Comparison of ENCODE assay signal across 1 cellular context in the genomic region with DNA sequence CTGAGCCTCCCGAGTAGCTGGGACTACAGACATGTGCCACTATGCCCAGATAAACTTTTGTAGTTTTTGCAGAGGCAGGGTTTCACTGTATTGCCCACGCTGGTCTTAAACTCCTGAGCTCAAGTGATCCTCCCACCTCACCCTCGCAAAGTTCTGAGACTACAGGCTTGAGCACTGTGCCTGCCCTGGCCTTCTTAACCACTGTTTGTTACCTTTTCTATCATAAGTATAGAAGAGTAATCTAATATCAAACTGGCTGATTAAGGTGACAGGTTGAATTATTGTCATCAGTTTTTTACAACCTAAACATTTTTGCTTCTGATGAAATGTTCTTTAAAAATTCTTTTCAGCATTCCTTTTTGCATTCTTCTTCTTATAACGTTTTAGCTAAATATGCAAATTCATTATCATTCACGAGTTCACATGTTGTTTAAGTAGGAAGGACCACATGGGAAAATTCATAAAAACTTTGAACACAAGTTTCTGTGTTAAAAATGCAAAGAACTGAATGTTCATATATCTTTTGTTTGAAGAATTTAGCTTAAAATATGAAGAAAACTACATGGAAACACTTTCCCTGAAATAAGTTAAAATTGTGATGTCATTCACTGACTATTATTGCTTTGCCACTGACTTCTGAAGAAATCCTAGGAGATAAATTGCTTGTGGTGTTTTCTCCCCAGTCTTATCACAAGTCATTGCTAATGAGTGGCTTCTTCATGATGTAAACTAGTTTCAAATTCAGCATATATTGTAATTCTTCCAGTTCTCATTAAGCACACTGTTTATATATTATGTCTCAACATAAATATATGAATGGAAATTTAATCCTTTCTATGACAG.
TF ChIP-seq lines count a peak whose summit lies in the region.

No MANE protein-coding gene starts in this region.

TF ChIP-seq in K562, 482 proteins besides CTCF, POLR2A, EP300 and RAD21 (continued from another document):
- TF ChIP-seq, protein P1, sequence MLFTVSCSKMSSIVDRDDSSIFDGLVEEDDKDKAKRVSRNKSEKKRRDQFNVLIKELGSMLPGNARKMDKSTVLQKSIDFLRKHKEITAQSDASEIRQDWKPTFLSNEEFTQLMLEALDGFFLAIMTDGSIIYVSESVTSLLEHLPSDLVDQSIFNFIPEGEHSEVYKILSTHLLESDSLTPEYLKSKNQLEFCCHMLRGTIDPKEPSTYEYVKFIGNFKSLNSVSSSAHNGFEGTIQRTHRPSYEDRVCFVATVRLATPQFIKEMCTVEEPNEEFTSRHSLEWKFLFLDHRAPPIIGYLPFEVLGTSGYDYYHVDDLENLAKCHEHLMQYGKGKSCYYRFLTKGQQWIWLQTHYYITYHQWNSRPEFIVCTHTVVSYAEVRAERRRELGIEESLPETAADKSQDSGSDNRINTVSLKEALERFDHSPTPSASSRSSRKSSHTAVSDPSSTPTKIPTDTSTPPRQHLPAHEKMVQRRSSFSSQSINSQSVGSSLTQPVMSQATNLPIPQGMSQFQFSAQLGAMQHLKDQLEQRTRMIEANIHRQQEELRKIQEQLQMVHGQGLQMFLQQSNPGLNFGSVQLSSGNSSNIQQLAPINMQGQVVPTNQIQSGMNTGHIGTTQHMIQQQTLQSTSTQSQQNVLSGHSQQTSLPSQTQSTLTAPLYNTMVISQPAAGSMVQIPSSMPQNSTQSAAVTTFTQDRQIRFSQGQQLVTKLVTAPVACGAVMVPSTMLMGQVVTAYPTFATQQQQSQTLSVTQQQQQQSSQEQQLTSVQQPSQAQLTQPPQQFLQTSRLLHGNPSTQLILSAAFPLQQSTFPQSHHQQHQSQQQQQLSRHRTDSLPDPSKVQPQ (CRISPR knock-in tag; IDR thresholded peaks at IDR 0.05; ENCODE audit: borderline replicate concordance): no peak
- TF ChIP-seq MCM3 (IDR thresholded peaks at IDR 0.05) (no peak), XRCC4 (IDR thresholded peaks at IDR 0.05; ENCODE audit: extremely low read depth, insufficient read depth, insufficient read length) (no peak), POLR2AphosphoS2 (IDR thresholded peaks at IDR 0.05; ENCODE audit: low read length) (no peak), ZNF780A (CRISPR knock-in tag; IDR thresholded peaks at IDR 0.05) (no peak), BRCA1 (IDR thresholded peaks at IDR 0.05) (no peak), BRCA1 (CRISPR knock-in tag; IDR thresholded peaks at IDR 0.05) (no peak), HCFC1 (IDR thresholded peaks at IDR 0.05; ENCODE audit: low read depth, low read length) (no peak), JUND (IDR thresholded peaks at IDR 0.05; ENCODE audit: borderline replicate concordance, low read depth, low read length) (peak; percentile 20; the same call in 1 of the 2 replicates), JUND (tag; IDR thresholded peaks at IDR 0.05; ENCODE audit: borderline replicate concordance, low read depth, low read length) (peak; percentile 37; the same call in 2 of the 3 replicates), NR4A1 (CRISPR knock-in tag; IDR thresholded peaks at IDR 0.05) (no peak), NR4A1 (tag; IDR thresholded peaks at IDR 0.05) (no peak), ZNF696 (CRISPR knock-in tag; conservative IDR thresholded peaks at IDR 0.05) (no peak), ZNF121 (CRISPR knock-in tag; conservative IDR thresholded peaks at IDR 0.05) (no peak), SRF (CRISPR knock-in tag; IDR thresholded peaks at IDR 0.05) (no peak)
- TF ChIP-seq, protein P2, sequence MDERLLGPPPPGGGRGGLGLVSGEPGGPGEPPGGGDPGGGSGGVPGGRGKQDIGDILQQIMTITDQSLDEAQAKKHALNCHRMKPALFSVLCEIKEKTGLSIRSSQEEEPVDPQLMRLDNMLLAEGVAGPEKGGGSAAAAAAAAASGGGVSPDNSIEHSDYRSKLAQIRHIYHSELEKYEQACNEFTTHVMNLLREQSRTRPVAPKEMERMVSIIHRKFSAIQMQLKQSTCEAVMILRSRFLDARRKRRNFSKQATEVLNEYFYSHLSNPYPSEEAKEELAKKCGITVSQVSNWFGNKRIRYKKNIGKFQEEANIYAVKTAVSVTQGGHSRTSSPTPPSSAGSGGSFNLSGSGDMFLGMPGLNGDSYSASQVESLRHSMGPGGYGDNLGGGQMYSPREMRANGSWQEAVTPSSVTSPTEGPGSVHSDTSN (CRISPR knock-in tag; IDR thresholded peaks at IDR 0.05; ENCODE audit: low read depth): no peak
- TF ChIP-seq, protein P2 (tag; conservative IDR thresholded peaks at IDR 0.05; ENCODE audit: low read depth): peak; percentile 61
- TF ChIP-seq, protein P3, sequence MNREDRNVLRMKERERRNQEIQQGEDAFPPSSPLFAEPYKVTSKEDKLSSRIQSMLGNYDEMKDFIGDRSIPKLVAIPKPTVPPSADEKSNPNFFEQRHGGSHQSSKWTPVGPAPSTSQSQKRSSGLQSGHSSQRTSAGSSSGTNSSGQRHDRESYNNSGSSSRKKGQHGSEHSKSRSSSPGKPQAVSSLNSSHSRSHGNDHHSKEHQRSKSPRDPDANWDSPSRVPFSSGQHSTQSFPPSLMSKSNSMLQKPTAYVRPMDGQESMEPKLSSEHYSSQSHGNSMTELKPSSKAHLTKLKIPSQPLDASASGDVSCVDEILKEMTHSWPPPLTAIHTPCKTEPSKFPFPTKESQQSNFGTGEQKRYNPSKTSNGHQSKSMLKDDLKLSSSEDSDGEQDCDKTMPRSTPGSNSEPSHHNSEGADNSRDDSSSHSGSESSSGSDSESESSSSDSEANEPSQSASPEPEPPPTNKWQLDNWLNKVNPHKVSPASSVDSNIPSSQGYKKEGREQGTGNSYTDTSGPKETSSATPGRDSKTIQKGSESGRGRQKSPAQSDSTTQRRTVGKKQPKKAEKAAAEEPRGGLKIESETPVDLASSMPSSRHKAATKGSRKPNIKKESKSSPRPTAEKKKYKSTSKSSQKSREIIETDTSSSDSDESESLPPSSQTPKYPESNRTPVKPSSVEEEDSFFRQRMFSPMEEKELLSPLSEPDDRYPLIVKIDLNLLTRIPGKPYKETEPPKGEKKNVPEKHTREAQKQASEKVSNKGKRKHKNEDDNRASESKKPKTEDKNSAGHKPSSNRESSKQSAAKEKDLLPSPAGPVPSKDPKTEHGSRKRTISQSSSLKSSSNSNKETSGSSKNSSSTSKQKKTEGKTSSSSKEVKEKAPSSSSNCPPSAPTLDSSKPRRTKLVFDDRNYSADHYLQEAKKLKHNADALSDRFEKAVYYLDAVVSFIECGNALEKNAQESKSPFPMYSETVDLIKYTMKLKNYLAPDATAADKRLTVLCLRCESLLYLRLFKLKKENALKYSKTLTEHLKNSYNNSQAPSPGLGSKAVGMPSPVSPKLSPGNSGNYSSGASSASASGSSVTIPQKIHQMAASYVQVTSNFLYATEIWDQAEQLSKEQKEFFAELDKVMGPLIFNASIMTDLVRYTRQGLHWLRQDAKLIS (CRISPR knock-in tag; IDR thresholded peaks at IDR 0.05): no peak
- TF ChIP-seq, protein P4, sequence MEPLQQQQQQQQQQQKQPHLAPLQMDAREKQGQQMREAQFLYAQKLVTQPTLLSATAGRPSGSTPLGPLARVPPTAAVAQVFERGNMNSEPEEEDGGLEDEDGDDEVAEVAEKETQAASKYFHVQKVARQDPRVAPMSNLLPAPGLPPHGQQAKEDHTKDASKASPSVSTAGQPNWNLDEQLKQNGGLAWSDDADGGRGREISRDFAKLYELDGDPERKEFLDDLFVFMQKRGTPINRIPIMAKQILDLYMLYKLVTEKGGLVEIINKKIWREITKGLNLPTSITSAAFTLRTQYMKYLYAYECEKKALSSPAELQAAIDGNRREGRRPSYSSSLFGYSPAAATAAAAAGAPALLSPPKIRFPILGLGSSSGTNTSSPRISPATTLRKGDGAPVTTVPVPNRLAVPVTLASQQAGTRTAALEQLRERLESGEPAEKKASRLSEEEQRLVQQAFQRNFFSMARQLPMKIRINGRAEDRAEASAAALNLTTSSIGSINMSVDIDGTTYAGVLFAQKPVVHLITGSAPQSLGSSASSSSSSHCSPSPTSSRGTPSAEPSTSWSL (CRISPR knock-in tag; IDR thresholded peaks at IDR 0.05; ENCODE audit: borderline replicate concordance): no peak
- TF ChIP-seq, protein P5, sequence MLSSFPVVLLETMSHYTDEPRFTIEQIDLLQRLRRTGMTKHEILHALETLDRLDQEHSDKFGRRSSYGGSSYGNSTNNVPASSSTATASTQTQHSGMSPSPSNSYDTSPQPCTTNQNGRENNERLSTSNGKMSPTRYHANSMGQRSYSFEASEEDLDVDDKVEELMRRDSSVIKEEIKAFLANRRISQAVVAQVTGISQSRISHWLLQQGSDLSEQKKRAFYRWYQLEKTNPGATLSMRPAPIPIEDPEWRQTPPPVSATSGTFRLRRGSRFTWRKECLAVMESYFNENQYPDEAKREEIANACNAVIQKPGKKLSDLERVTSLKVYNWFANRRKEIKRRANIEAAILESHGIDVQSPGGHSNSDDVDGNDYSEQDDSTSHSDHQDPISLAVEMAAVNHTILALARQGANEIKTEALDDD (IDR thresholded peaks at IDR 0.05): peak; percentile 30; the same call in 1 of the 2 replicates
- TF ChIP-seq, protein P6, sequence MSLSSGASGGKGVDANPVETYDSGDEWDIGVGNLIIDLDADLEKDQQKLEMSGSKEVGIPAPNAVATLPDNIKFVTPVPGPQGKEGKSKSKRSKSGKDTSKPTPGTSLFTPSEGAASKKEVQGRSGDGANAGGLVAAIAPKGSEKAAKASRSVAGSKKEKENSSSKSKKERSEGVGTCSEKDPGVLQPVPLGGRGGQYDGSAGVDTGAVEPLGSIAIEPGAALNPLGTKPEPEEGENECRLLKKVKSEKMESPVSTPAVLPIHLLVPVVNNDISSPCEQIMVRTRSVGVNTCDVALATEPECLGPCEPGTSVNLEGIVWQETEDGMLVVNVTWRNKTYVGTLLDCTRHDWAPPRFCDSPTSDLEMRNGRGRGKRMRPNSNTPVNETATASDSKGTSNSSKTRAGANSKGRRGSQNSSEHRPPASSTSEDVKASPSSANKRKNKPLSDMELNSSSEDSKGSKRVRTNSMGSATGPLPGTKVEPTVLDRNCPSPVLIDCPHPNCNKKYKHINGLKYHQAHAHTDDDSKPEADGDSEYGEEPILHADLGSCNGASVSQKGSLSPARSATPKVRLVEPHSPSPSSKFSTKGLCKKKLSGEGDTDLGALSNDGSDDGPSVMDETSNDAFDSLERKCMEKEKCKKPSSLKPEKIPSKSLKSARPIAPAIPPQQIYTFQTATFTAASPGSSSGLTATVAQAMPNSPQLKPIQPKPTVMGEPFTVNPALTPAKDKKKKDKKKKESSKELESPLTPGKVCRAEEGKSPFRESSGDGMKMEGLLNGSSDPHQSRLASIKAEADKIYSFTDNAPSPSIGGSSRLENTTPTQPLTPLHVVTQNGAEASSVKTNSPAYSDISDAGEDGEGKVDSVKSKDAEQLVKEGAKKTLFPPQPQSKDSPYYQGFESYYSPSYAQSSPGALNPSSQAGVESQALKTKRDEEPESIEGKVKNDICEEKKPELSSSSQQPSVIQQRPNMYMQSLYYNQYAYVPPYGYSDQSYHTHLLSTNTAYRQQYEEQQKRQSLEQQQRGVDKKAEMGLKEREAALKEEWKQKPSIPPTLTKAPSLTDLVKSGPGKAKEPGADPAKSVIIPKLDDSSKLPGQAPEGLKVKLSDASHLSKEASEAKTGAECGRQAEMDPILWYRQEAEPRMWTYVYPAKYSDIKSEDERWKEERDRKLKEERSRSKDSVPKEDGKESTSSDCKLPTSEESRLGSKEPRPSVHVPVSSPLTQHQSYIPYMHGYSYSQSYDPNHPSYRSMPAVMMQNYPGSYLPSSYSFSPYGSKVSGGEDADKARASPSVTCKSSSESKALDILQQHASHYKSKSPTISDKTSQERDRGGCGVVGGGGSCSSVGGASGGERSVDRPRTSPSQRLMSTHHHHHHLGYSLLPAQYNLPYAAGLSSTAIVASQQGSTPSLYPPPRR (CRISPR knock-in tag; IDR thresholded peaks at IDR 0.05; ENCODE audit: borderline replicate concordance): no peak
- TF ChIP-seq, protein P7, sequence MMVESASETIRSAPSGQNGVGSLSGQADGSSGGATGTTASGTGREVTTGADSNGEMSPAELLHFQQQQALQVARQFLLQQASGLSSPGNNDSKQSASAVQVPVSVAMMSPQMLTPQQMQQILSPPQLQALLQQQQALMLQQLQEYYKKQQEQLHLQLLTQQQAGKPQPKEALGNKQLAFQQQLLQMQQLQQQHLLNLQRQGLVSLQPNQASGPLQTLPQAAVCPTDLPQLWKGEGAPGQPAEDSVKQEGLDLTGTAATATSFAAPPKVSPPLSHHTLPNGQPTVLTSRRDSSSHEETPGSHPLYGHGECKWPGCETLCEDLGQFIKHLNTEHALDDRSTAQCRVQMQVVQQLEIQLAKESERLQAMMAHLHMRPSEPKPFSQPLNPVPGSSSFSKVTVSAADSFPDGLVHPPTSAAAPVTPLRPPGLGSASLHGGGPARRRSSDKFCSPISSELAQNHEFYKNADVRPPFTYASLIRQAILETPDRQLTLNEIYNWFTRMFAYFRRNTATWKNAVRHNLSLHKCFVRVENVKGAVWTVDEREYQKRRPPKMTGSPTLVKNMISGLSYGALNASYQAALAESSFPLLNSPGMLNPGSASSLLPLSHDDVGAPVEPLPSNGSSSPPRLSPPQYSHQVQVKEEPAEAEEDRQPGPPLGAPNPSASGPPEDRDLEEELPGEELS (CRISPR knock-in tag; IDR thresholded peaks at IDR 0.05; ENCODE audit: borderline replicate concordance): no peak
- TF ChIP-seq, protein P8, sequence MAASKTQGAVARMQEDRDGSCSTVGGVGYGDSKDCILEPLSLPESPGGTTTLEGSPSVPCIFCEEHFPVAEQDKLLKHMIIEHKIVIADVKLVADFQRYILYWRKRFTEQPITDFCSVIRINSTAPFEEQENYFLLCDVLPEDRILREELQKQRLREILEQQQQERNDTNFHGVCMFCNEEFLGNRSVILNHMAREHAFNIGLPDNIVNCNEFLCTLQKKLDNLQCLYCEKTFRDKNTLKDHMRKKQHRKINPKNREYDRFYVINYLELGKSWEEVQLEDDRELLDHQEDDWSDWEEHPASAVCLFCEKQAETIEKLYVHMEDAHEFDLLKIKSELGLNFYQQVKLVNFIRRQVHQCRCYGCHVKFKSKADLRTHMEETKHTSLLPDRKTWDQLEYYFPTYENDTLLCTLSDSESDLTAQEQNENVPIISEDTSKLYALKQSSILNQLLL (CRISPR knock-in tag; IDR thresholded peaks at IDR 0.05; ENCODE audit: borderline replicate concordance): no peak
- TF ChIP-seq, protein P9, sequence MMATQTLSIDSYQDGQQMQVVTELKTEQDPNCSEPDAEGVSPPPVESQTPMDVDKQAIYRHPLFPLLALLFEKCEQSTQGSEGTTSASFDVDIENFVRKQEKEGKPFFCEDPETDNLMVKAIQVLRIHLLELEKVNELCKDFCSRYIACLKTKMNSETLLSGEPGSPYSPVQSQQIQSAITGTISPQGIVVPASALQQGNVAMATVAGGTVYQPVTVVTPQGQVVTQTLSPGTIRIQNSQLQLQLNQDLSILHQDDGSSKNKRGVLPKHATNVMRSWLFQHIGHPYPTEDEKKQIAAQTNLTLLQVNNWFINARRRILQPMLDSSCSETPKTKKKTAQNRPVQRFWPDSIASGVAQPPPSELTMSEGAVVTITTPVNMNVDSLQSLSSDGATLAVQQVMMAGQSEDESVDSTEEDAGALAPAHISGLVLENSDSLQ (IDR thresholded peaks at IDR 0.05): 0 out of 2 replicates have a peak, but pooled peaks have one; percentile 3
TF ChIP-seq in K562: peak in this region for 28.
